ENCODE assay signal across 10 cellular contexts in genomic region chr2:20617081-20617575, GRCh38. TPM values are rescaled to one million over a fixed set of nuclear protein-coding genes. Genes with fewer than 3 reads are reported as not detected.
A peak's percentile ranks its signal among the peaks of the same experiment; 100 is the strongest.
DNase-seq lines count a peak whose midpoint lies in the region; ATAC-seq and TF ChIP-seq lines count a peak whose summit lies in the region.
"Had no signal": no experiment of that assay in that cellular context is flagged by ENCODE, and none has a peak within 500 bp of the region (broad histone marks: within the 10 kb centered on the region; RNA-seq: fewer than 3 reads in every experiment).

No MANE protein-coding gene starts in this region.

- peaks cover 44% of the 10 kb centered on the region; the same call in 1 of the 2 replicates for H4K20me1 ChIP-seq in BLaER1

- TF ChIP-seq POLR2A in ovary (IDR thresholded peaks at IDR 0.05): peak; percentile 39

- H3K4me3 ChIP-seq in BLaER1: no peak overlapping the region
- no peak overlapping the region for H3K4me3 ChIP-seq in SJCRH30
- no peak overlapping the region for H3K4me3 ChIP-seq in ovary

- TF ChIP-seq CTCF in ovary (IDR thresholded peaks at IDR 0.05) (no peak), foreskin keratinocyte (conservative IDR thresholded peaks at IDR 0.05) (no peak)

- peaks cover 72% of the 10 kb centered on the region for H3K4me1 ChIP-seq in BLaER1
- peaks cover 91% of the 10 kb centered on the region for H3K4me1 ChIP-seq in SJCRH30
- peaks cover 42% of the 10 kb centered on the region for H3K4me1 ChIP-seq in ovary (ENCODE audit: insufficient read depth)
- no peaks in the 10 kb centered on the region for H3K4me1 ChIP-seq in foreskin keratinocyte

- TF ChIP-seq EP300 in ovary (IDR thresholded peaks at IDR 0.05): no peak

- peak overlapping the region; percentile 3; the same call in 1 of the 2 replicates for H3K9ac ChIP-seq in BLaER1
- H3K9ac ChIP-seq: KMS-11 had no signal

- H3K4me2 ChIP-seq in BLaER1: peak overlapping the region; percentile 74
- H3K4me2 ChIP-seq: KMS-11 had no signal

- H3K27ac ChIP-seq in BLaER1 (peak overlapping the region; percentile 27), SJCRH30 (peak overlapping the region; percentile 55), ovary (peak overlapping the region; percentile 47 to 90), foreskin keratinocyte (no peak overlapping the region)
- H3K27ac ChIP-seq: KMS-11 had no signal

- no peaks in the 10 kb centered on the region for H3K9me3 ChIP-seq in BLaER1
- no peaks in the 10 kb centered on the region for H3K9me3 ChIP-seq in SJCRH30 (replicated peaks)
- H3K9me3 ChIP-seq in ovary: no peaks in the 10 kb centered on the region

- H3K36me3 ChIP-seq in BLaER1 (peaks cover 20% of the 10 kb centered on the region), SJCRH30 (no peaks in the 10 kb centered on the region), ovary (no peaks in the 10 kb centered on the region)

- peak; percentile 89 to 92 for DNase-seq in SJCRH30
- DNase-seq in Right ventricle myocardium superior: peak; percentile 91
- peak; percentile 93 to 95 (median 94) for DNase-seq in ovary
- no peak for DNase-seq in activated T-cell treated with anti-CD3 and anti-CD28 coated beads, Interleukin-2, amount 50 U/mL, for 1 hour
- no peak for DNase-seq in NCI-H2227 (lab: John Stamatoyannopoulos, UW; ENCODE audit: unreplicated experiment)
- no peak for DNase-seq in foreskin keratinocyte
- no peak for DNase-seq in amniotic stem cell (lab: John Stamatoyannopoulos, UW)
- DNase-seq: activated naive CD4-positive, alpha-beta T cell treated with anti-CD3 and anti-CD28 coated beads for 36 hours had no signal

- 13 to 19% (median 17%) methylated on average over 10 of the region's 10 CpGs for WGBS in ovary, 3 donors

- H3K27me3 ChIP-seq in BLaER1: no peaks in the 10 kb centered on the region
- no peaks in the 10 kb centered on the region for H3K27me3 ChIP-seq in SJCRH30
- no peaks in the 10 kb centered on the region for H3K27me3 ChIP-seq in ovary
- H3K27me3 ChIP-seq in foreskin keratinocyte: no peaks in the 10 kb centered on the region

- intact Hi-C loops in Right ventricle myocardium superior (cut with DNase I) (no loop called here), ovary (cut with DNase I) (loop anchor here in 3 of 4 donors (5.0 kb wide), 1 partner anchor 170 kb away; the partner anchor contains the start of gene RHOB (in 3 of the 3))

- ATAC-seq in Right ventricle myocardium superior (ENCODE audit: poor library complexity): peak; percentile 65
- no peak for ATAC-seq in foreskin keratinocyte

RNA-seq across cellular contexts. Expression of gene HS1BP3, which starts 33.8 kb away (rescaled TPM):
- total RNA-seq in SJCRH30 (2014; rRNA removed; shearing (Covaris generic)): 14.0 and 14.7 TPM in 2 replicates
- total RNA-seq in Right ventricle myocardium superior (19.7 TPM), ovary (10 to 100 TPM; 12.8 to 24.4 (median 22.4) TPM), foreskin keratinocyte (21.0 and 23.8 TPM in 2 replicates)
- polyA plus RNA-seq in ovary (10 to 100 TPM; 12.0 to 22.2 TPM), foreskin keratinocyte (21.8 and 23.1 TPM in 2 replicates)

RNA-seq across cellular contexts. Expression of gene GDF7, which starts 49.8 kb away (rescaled TPM):
- 0.02 and 0.03 TPM in 2 replicates for total RNA-seq in SJCRH30 (2014; rRNA removed; shearing (Covaris generic))
- total RNA-seq in Right ventricle myocardium superior: 0.38 TPM
- total RNA-seq in ovary: 1 to 10 TPM in 1 of 7 donors, under 1 TPM in 6; 0.11 to 1.7 (median 0.48) TPM
- under 1 TPM; 0.21 to 0.83 TPM for polyA plus RNA-seq in ovary
- total RNA-seq in foreskin keratinocyte: not detected in 2 replicates
- not detected in 2 replicates for polyA plus RNA-seq in foreskin keratinocyte
- total RNA-seq: activated naive CD4-positive, alpha-beta T cell treated with anti-CD3 and anti-CD28 coated beads for 36 hours had no signal

Comparison
In these comparisons a context has a peak if more than half of its experiments do, and no peak if none do; other contexts are left out.
1. DNase-seq: peak in SJCRH30 (2 of 2), Right ventricle myocardium superior (single experiment) and ovary (5 of 5); none in activated T-cell treated with anti-CD3 and anti-CD28 coated beads, Interleukin-2, amount 50 U/mL, for 1 hour (single experiment), NCI-H2227 (single experiment), foreskin keratinocyte (0 of 2) and amniotic stem cell (single experiment).